In genomic region chr20:23035731-23036130, GRCh38 we compare ENCODE assay signal across 17 cellular contexts. TPM values are rescaled to one million over a fixed set of nuclear protein-coding genes. Genes with fewer than 3 reads are reported as not detected.
A peak's percentile ranks its signal among the peaks of the same experiment; 100 is the strongest.
DNase-seq lines count a peak whose midpoint lies in the region; ATAC-seq and TF ChIP-seq lines count a peak whose summit lies in the region.
"Had no signal": no experiment of that assay in that cellular context is flagged by ENCODE, and none has a peak within 500 bp of the region (broad histone marks: within the 10 kb centered on the region; RNA-seq: fewer than 3 reads in every experiment).

No MANE protein-coding gene starts in this region.

- H3K27ac Mint-ChIP-seq in glutamatergic neuron (ENCODE audit: unreplicated experiment) (no peak overlapping the region), mesothelial cell of epicardium (no peak overlapping the region)
- H3K27ac Mint-ChIP-seq: CD14-positive monocyte had no signal

- TF ChIP-seq CTCF in DND-41 (IDR thresholded peaks at IDR 0.05; ENCODE audit: borderline replicate concordance, extremely low read depth, low read length, poor library complexity, severe bottlenecking): no peak
- no peak for TF ChIP-seq CTCF in glutamatergic neuron (IDR thresholded peaks at IDR 0.05; ENCODE audit: partially characterized antibody, unreplicated experiment)
- TF ChIP-seq CTCF in mesothelial cell of epicardium (IDR thresholded peaks at IDR 0.05; ENCODE audit: unreplicated experiment): no peak

- ATAC-seq in DND-41 (ENCODE audit: insufficient read depth, low read depth): no peak
- ATAC-seq in HG02938 (IDR thresholded peaks at IDR 0.05; ENCODE audit: unreplicated experiment): no peak
- ATAC-seq in HG03159 (IDR thresholded peaks at IDR 0.05; ENCODE audit: unreplicated experiment): no peak

- H3K9me3 ChIP-seq in DND-41 (ENCODE audit: insufficient read depth, low read length, severe bottlenecking) (no peaks in the 10 kb centered on the region), HUES64 (ENCODE audit: insufficient read depth, low read depth, low read length) (no peaks in the 10 kb centered on the region)
- H3K9me3 ChIP-seq: Caco-2, MG63, SJSA1 had no signal

- no peak overlapping the region for H3K4me2 ChIP-seq in DND-41 (ENCODE audit: insufficient read depth, low read length)

- H3K4me1 ChIP-seq in DND-41 (ENCODE audit: insufficient read depth, low read length) (peaks cover 56% of the 10 kb centered on the region), HUES64 (ENCODE audit: insufficient read depth, low read length) (no peaks in the 10 kb centered on the region)
- H3K4me1 ChIP-seq: SJSA1 had no signal

- H3K4me3 ChIP-seq in DND-41 (ENCODE audit: low read depth in 1 of 2, low read length in 2 of 2) (no peak overlapping the region), HUES64 (ENCODE audit: low read length) (peak overlapping the region; percentile 45)
- H3K4me3 ChIP-seq: MG63, SJSA1 had no signal

- H3K36me3 Mint-ChIP-seq in glutamatergic neuron (ENCODE audit: unreplicated experiment) (peaks cover 13% of the 10 kb centered on the region), mesothelial cell of epicardium (no peaks in the 10 kb centered on the region)

- DNase-seq in DND-41 (no peak), glutamatergic neuron (no peak), mesothelial cell of epicardium (ENCODE audit: low spot score in 2 of 2, unreplicated experiment in 2 of 2) (no peak), DMS 273 (lab: John Stamatoyannopoulos, UW; ENCODE audit: unreplicated experiment) (no peak), RPMI8226 (no peak)
- DNase-seq: Caco-2, MG63, NCI-H1105 treated with DMSO at 0.1 percent for 48 hours, NCI-H2029, NCI-H510A treated with DMSO at 0.1 percent for 48 hours had no signal

- H3K27me3 ChIP-seq in DND-41 (ENCODE audit: insufficient read depth, low read length, poor library complexity): no peaks in the 10 kb centered on the region
- H3K27me3 ChIP-seq in HUES64 (ENCODE audit: insufficient read depth, low read length): peaks cover 81% of the 10 kb centered on the region
- H3K27me3 ChIP-seq: MG63 had no signal

- no peaks in the 10 kb centered on the region for H3K36me3 ChIP-seq in DND-41 (ENCODE audit: insufficient read depth, low read length)
- H3K36me3 ChIP-seq in HUES64 (ENCODE audit: insufficient read depth, low read length): no peaks in the 10 kb centered on the region
- H3K36me3 ChIP-seq: MG63, SJSA1 had no signal

- peaks cover 11% of the 10 kb centered on the region for H3K4me1 Mint-ChIP-seq in glutamatergic neuron (ENCODE audit: low read depth, unreplicated experiment)
- H3K4me1 Mint-ChIP-seq in mesothelial cell of epicardium: peaks cover 11% of the 10 kb centered on the region

- no peaks in the 10 kb centered on the region for H4K20me1 ChIP-seq in DND-41 (ENCODE audit: insufficient read depth, low read length)

- H3K9me3 Mint-ChIP-seq in glutamatergic neuron (ENCODE audit: unreplicated experiment) (peaks cover 9% of the 10 kb centered on the region), mesothelial cell of epicardium (no peaks in the 10 kb centered on the region)

- H3K9ac ChIP-seq in DND-41 (ENCODE audit: low read depth, low read length): no peak overlapping the region
- no peak overlapping the region for H3K9ac ChIP-seq in HUES64 (ENCODE audit: low read depth, low read length)

- WGBS in HUES64: 94% methylated on average over 41 of the region's 41 CpGs

- peak overlapping the region; percentile 46 for H3K4me3 Mint-ChIP-seq in glutamatergic neuron (ENCODE audit: unreplicated experiment)
- H3K4me3 Mint-ChIP-seq in mesothelial cell of epicardium: peak overlapping the region; percentile 13

- H2AFZ ChIP-seq in DND-41 (ENCODE audit: low read depth, low read length): no peak overlapping the region

- H3K79me2 ChIP-seq in DND-41 (ENCODE audit: insufficient read depth, low read length): no peaks in the 10 kb centered on the region

- peak overlapping the region; percentile 51; the same call in 1 of the 2 replicates for H3K27ac ChIP-seq in DND-41 (ENCODE audit: low read length)
- no peak overlapping the region for H3K27ac ChIP-seq in HUES64 (ENCODE audit: low read depth, low read length)
- H3K27ac ChIP-seq: HL-60, SJSA1 had no signal

- peaks cover 24% of the 10 kb centered on the region for H3K27me3 Mint-ChIP-seq in glutamatergic neuron (ENCODE audit: unreplicated experiment)
- H3K27me3 Mint-ChIP-seq in mesothelial cell of epicardium (ENCODE audit: low read depth): peaks cover 92% of the 10 kb centered on the region

RNA-seq across cellular contexts. Expression of gene SSTR4, which starts 0.6 kb away (rescaled TPM):
- polyA plus RNA-seq in HUES64 (2013, experiment 1 of 2): not detected
- polyA plus RNA-seq in HUES64 (2013, experiment 2 of 2): not detected
- total RNA-seq in glutamatergic neuron (ENCODE audit: unreplicated experiment): not detected
- not detected in 3 replicates for total RNA-seq in mesothelial cell of epicardium
- total RNA-seq: A673, Caco-2, SJSA1 had no signal
- polyA plus RNA-seq: CD14-positive monocyte had no signal

RNA-seq across cellular contexts. Expression of gene THBD, which starts 13.7 kb away (rescaled TPM):
- polyA plus RNA-seq in HUES64 (2013, experiment 1 of 2): 0.55 TPM
- 0.70 TPM for polyA plus RNA-seq in HUES64 (2013, experiment 2 of 2)
- not detected for total RNA-seq in glutamatergic neuron (ENCODE audit: unreplicated experiment)
- 0.68 to 0.85 TPM (median 0.82 TPM) in 3 replicates for total RNA-seq in mesothelial cell of epicardium
- total RNA-seq: A673 had no signal

RNA-seq across cellular contexts. Expression of gene CD93, which starts 50.4 kb away (rescaled TPM):
- 0.05 TPM for polyA plus RNA-seq in HUES64 (2013, experiment 1 of 2)
- 0.06 TPM for polyA plus RNA-seq in HUES64 (2013, experiment 2 of 2)
- total RNA-seq in glutamatergic neuron (ENCODE audit: unreplicated experiment): not detected
- 0.07 to 0.09 TPM (median 0.09 TPM) in 3 replicates for total RNA-seq in mesothelial cell of epicardium
- total RNA-seq: Caco-2, SJSA1 had no signal
